In the genomic region with DNA sequence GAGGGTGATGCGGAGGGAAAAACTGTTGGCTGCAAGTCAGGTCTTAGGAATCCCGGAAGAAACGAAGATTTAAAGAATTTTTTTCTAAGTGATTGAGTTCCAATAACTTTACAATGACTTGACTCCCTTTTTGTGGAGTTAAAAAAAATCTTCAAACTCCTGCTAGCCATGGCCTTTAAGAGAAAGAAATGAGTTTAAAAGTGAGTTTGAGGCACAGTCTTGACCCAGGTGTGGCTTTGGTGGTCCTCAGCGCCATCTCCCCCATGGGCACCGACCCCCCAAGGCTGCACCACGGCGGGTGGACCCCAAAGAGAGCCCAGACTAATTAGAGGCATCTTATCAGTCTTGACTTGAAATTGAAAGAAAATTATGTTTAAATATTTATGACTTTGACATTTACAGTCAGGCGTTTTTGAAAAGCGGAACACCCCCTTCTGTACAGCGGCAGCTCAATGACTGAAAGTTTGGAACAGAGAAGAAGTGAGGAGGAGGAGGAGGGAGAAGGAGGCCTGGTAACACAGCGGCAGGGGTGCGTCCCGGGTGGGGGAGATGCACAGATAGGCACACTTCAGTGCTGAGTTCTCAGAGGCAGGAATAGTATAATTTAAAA, we compare ENCODE assay signal across 19 cellular contexts.
DNase-seq lines count a peak whose midpoint lies in the region; ATAC-seq and TF ChIP-seq lines count a peak whose summit lies in the region.
"Had no signal": no experiment of that assay in that cellular context is flagged by ENCODE, and none has a peak within 500 bp of the region (broad histone marks: within the 10 kb centered on the region; RNA-seq: fewer than 3 reads in every experiment).

No MANE protein-coding gene starts in this region.

- no peaks in the 10 kb centered on the region for H3K36me3 ChIP-seq in iPS-15b (ENCODE audit: control insufficient read depth, insufficient read depth, low read length)
- H3K36me3 ChIP-seq: BLaER1, brain microvascular endothelial cell, ovary had no signal

- peak overlapping the region; percentile 10 for H3K4me3 ChIP-seq in iPS-15b (ENCODE audit: low read depth, low read length)
- H3K4me3 ChIP-seq: BLaER1, ovary had no signal

- DNase-seq in activated CD8-positive, alpha-beta memory T cell treated with anti-CD3 and anti-CD28 coated beads, Interleukin-2, amount 50 U/mL, for 48 hours, result peak; percentile 32
- no peak for DNase-seq in activated CD8-positive, alpha-beta memory T cell treated with anti-CD3 and anti-CD28 coated beads, Interleukin-2, amount 10 ng/mL, durations not matched to agents 7 days and 5 days
- DNase-seq in NOMO-1 (lab: John Stamatoyannopoulos, UW; ENCODE audit: unreplicated experiment in 2 of 2) (peak; percentile 49 to 51), posterior vena cava (ENCODE audit: low spot score) (peak; percentile 24), GM20000 (ENCODE audit: low spot score) (no peak), OCI-M1 (lab: John Stamatoyannopoulos, UW) (no peak)
- DNase-seq in activated CD8-positive, alpha-beta memory T cell treated with anti-CD3 and anti-CD28 coated beads for 24 hours, result no peak
- DNase-seq: activated CD8-positive, alpha-beta T cell treated with anti-CD3 and anti-CD28 coated beads, Interleukin-2, amount 10 ng/mL, durations not matched to agents 7 days and 5 days; brain microvascular endothelial cell; cortex of kidney; NCI-H1694; stimulated activated CD4-positive, alpha-beta T cell treated with anti-CD3 and anti-CD28 coated beads, Interleukin-15, amount 100 ng/mL, for 24 hours; substantia nigra; T-helper 17 cell had no signal

- H3K9me3 Mint-ChIP-seq in activated CD8-positive, alpha-beta memory T cell treated with anti-CD3 and anti-CD28 coated beads, Interleukin-2, amount 10 ng/mL, durations not matched to agents 7 days and 5 days (ENCODE audit: low read depth), result no peaks in the 10 kb centered on the region
- H3K9me3 Mint-ChIP-seq: activated T-helper 1 cell treated with anti-CD3 and anti-CD28 coated beads, Interleukin-12 subunit alpha, Interleukin-12 subunit beta, Interleukin-2, Interleukin-4 antibody, amounts not matched to agents 30 ng/mL and 10 ng/mL and 1 ng/mL, durations not matched to agents 14 hours and 24 hours and 36 hours had no signal

- H3K27ac Mint-ChIP-seq in activated CD8-positive, alpha-beta memory T cell treated with anti-CD3 and anti-CD28 coated beads, Interleukin-2, amount 10 ng/mL, durations not matched to agents 7 days and 5 days, result no peak overlapping the region
- H3K27ac Mint-ChIP-seq: activated CD8-positive, alpha-beta T cell treated with anti-CD3 and anti-CD28 coated beads, Interleukin-2, amount 10 ng/mL, durations not matched to agents 7 days and 5 days; activated T-helper 1 cell treated with anti-CD3 and anti-CD28 coated beads, Interleukin-12 subunit alpha, Interleukin-12 subunit beta, Interleukin-2, Interleukin-4 antibody, amounts not matched to agents 30 ng/mL and 10 ng/mL and 1 ng/mL, durations not matched to agents 14 hours and 24 hours and 36 hours; T-helper 17 cell had no signal

- H3K4me1 ChIP-seq in iPS-15b (ENCODE audit: control insufficient read depth, insufficient read depth, low read length), result peaks cover 2% of the 10 kb centered on the region

- no peaks in the 10 kb centered on the region for H3K36me3 Mint-ChIP-seq in activated CD8-positive, alpha-beta memory T cell treated with anti-CD3 and anti-CD28 coated beads, Interleukin-2, amount 10 ng/mL, durations not matched to agents 7 days and 5 days

- peaks cover 77% of the 10 kb centered on the region for H3K27me3 Mint-ChIP-seq in activated CD8-positive, alpha-beta memory T cell treated with anti-CD3 and anti-CD28 coated beads, Interleukin-2, amount 10 ng/mL, durations not matched to agents 7 days and 5 days

- H3K9ac ChIP-seq in iPS-15b (ENCODE audit: low read depth, low read length), result no peak overlapping the region
- H3K9ac ChIP-seq: BLaER1 had no signal

- no peak overlapping the region for H3K4me3 Mint-ChIP-seq in activated CD8-positive, alpha-beta memory T cell treated with anti-CD3 and anti-CD28 coated beads, Interleukin-2, amount 10 ng/mL, durations not matched to agents 7 days and 5 days
- H3K4me3 Mint-ChIP-seq: activated CD8-positive, alpha-beta T cell treated with anti-CD3 and anti-CD28 coated beads, Interleukin-2, amount 10 ng/mL, durations not matched to agents 7 days and 5 days; activated T-helper 1 cell treated with anti-CD3 and anti-CD28 coated beads, Interleukin-12 subunit alpha, Interleukin-12 subunit beta, Interleukin-2, Interleukin-4 antibody, amounts not matched to agents 30 ng/mL and 10 ng/mL and 1 ng/mL, durations not matched to agents 14 hours and 24 hours and 36 hours; T-helper 17 cell had no signal

- TF ChIP-seq CTCF in GM20000 (IDR thresholded peaks at IDR 0.05; ENCODE audit: extremely low read depth, missing control alignments), result no peak

- intact Hi-C loops in posterior vena cava (cut with DNase I), result no loop called here

- H3K9me3 ChIP-seq in iPS-15b (ENCODE audit: control insufficient read depth, insufficient read depth, low read length), result no peaks in the 10 kb centered on the region
- H3K9me3 ChIP-seq: BLaER1, ovary had no signal

- ATAC-seq in activated CD8-positive, alpha-beta memory T cell treated with anti-CD3 and anti-CD28 coated beads, Interleukin-2, amount 10 ng/mL, durations not matched to agents 7 days and 5 days, result no peak
- ATAC-seq: activated CD8-positive, alpha-beta T cell treated with anti-CD3 and anti-CD28 coated beads, Interleukin-2, amount 10 ng/mL, durations not matched to agents 7 days and 5 days; sciatic nerve; T-helper 17 cell had no signal

- H3K4me1 Mint-ChIP-seq in activated CD8-positive, alpha-beta memory T cell treated with anti-CD3 and anti-CD28 coated beads, Interleukin-2, amount 10 ng/mL, durations not matched to agents 7 days and 5 days, result peaks cover 9% of the 10 kb centered on the region

- peaks cover 82% of the 10 kb centered on the region for H3K27me3 ChIP-seq in iPS-15b (ENCODE audit: control insufficient read depth, insufficient read depth, low read length)

- CTCF ChIA-PET in activated CD8-positive, alpha-beta memory T cell treated with anti-CD3 and anti-CD28 coated beads, Interleukin-2, amount 10 ng/mL, durations not matched to agents 7 days and 5 days (lab: Charles Lee), result no interaction called here

Comparison
In these comparisons a context has a peak if more than half of its experiments do, and no peak if none do; other contexts are left out.
1. DNase-seq: peak in activated CD8-positive, alpha-beta memory T cell treated with anti-CD3 and anti-CD28 coated beads, Interleukin-2, amount 50 U/mL, for 48 hours (single experiment), NOMO-1 (2 of 2) and posterior vena cava (single experiment); none in activated CD8-positive, alpha-beta memory T cell treated with anti-CD3 and anti-CD28 coated beads, Interleukin-2, amount 10 ng/mL, durations not matched to agents 7 days and 5 days (single experiment), GM20000 (single experiment), activated CD8-positive, alpha-beta memory T cell treated with anti-CD3 and anti-CD28 coated beads for 24 hours (single experiment) and OCI-M1 (single experiment).